In genomic region chr5:132495063-132495671, GRCh38 we compare ENCODE assay signal across 9 cellular contexts. TPM values are rescaled to one million over a fixed set of nuclear protein-coding genes. Genes with fewer than 3 reads are reported as not detected.
DNase-seq lines count a peak whose midpoint lies in the region; ATAC-seq, FAIRE-seq and TF ChIP-seq lines count a peak whose summit lies in the region.
"Had no signal": no experiment of that assay in that cellular context is flagged by ENCODE, and none has a peak within 500 bp of the region (broad histone marks: within the 10 kb centered on the region; RNA-seq: fewer than 3 reads in every experiment).

No MANE protein-coding gene starts in this region.

- H3K9me3 Mint-ChIP-seq in activated CD8-positive, alpha-beta memory T cell treated with anti-CD3 and anti-CD28 coated beads, Interleukin-2, amount 10 ng/mL, durations not matched to agents 7 days and 5 days (ENCODE audit: low read depth), result no peaks in the 10 kb centered on the region
- H3K9me3 Mint-ChIP-seq in memory B cell, result no peaks in the 10 kb centered on the region

- CTCF ChIA-PET in activated CD8-positive, alpha-beta memory T cell treated with anti-CD3 and anti-CD28 coated beads, Interleukin-2, amount 10 ng/mL, durations not matched to agents 7 days and 5 days (lab: Charles Lee), result interaction anchor here (1.1 to 12.7 kb wide), 18 partner anchors 11 to 325 kb away, joined by 3 to 328 read pairs (median 9); no protein-coding TSS in a partner anchor
- CTCF ChIA-PET in GM12878 (lab: Yijun Ruan, JAX), result interaction anchor here (1.4 to 13.6 kb wide), 10 partner anchors 11 to 257 kb away, joined by 3 to 481 read pairs (median 14); no protein-coding TSS in a partner anchor

- H3K9ac ChIP-seq in GM12878 (ENCODE audit: control insufficient read depth, insufficient read depth, low read length), result peak overlapping the region; percentile 79

- BruUV-seq in GM12878 (replicated peaks; lab: Mats Ljungman, UMichigan), result TSS peak; percentile 52

- no peak for TF ChIP-seq CTCF in GM12878 (IDR thresholded peaks at IDR 0.05 in 2 of 3, conservative IDR thresholded peaks at IDR 0.05 in 1 of 3; ENCODE audit: control insufficient read depth in 2 of 3, extremely low read depth in 1 of 3, insufficient read depth in 1 of 3, low read depth in 3 of 3, low read length in 3 of 3)
- TF ChIP-seq CTCF in tibial artery (IDR thresholded peaks at IDR 0.05), result no peak

- peak; percentile 39 for DNase-seq in activated CD8-positive, alpha-beta memory T cell treated with anti-CD3 and anti-CD28 coated beads, Interleukin-2, amount 10 ng/mL, durations not matched to agents 7 days and 5 days
- DNase-seq in activated CD8-positive, alpha-beta memory T cell treated with anti-CD3 and anti-CD28 coated beads for 24 hours, result no peak
- no peak for DNase-seq in GM12878 (ENCODE audit: low read depth, low spot score)
- peak; percentile 0 to 21 for DNase-seq in memory B cell (ENCODE audit: low spot score in 2 of 2)
- peak in 1 of 2 donors; percentile 69 for DNase-seq in tibial artery
- no peak for DNase-seq in activated gamma-delta T cell (lab: John Stamatoyannopoulos, UW)
- no peak for DNase-seq in DMS53 (lab: John Stamatoyannopoulos, UW)
- no peak for DNase-seq in NCI-H526 treated with DMSO at 0.1 percent for 48 hours (lab: John Stamatoyannopoulos, UW)

- no peak for TF ChIP-seq EP300 in GM12878 (IDR thresholded peaks at IDR 0.05; ENCODE audit: borderline replicate concordance in 1 of 2, control insufficient read depth in 1 of 2, low read depth in 2 of 2, low read length in 2 of 2)

- no peak for ATAC-seq in activated CD8-positive, alpha-beta memory T cell treated with anti-CD3 and anti-CD28 coated beads, Interleukin-2, amount 10 ng/mL, durations not matched to agents 7 days and 5 days
- ATAC-seq in GM12878 (no peak), memory B cell (ENCODE audit: low read depth) (no peak)

- FAIRE-seq in GM12878 (lab: Jason Lieb, UNC), result no peak
- FAIRE-seq: G401.6 had no signal

- peak overlapping the region; percentile 63 for H3K27ac ChIP-seq in GM12878 (ENCODE audit: control insufficient read depth, insufficient read depth)
- peak overlapping the region; percentile 88 for H3K27ac ChIP-seq in tibial artery

- peak overlapping the region; percentile 6 for H2AFZ ChIP-seq in GM12878 (ENCODE audit: control insufficient read depth, low read depth, low read length)

- no peaks in the 10 kb centered on the region for H4K20me1 ChIP-seq in GM12878 (ENCODE audit: control insufficient read depth, insufficient read depth)

- POLR2A ChIA-PET in GM12878 (lab: Charles Lee), result interaction anchor here (1.2 to 24.5 kb wide), 9 partner anchors 15 to 84 kb away, joined by 3 to 389 read pairs (median 26); no protein-coding TSS in a partner anchor

- H3K4me2 ChIP-seq in GM12878 (ENCODE audit: control insufficient read depth, insufficient read depth), result peak overlapping the region; percentile 73

- H3K79me2 ChIP-seq in GM12878 (ENCODE audit: control insufficient read depth, insufficient read depth, low read length), result peaks cover 17% of the 10 kb centered on the region

- H3K4me3 ChIP-seq in GM12878, result peak overlapping the region; percentile 85
- H3K4me3 ChIP-seq in tibial artery, result peak overlapping the region; percentile 66 to 67

- H3K9me3 ChIP-seq in GM12878 (replicated peaks; ENCODE audit: control insufficient read depth, insufficient read depth, low read length) (no peaks in the 10 kb centered on the region), tibial artery (no peaks in the 10 kb centered on the region)

- H3K4me3 Mint-ChIP-seq in activated CD8-positive, alpha-beta memory T cell treated with anti-CD3 and anti-CD28 coated beads, Interleukin-2, amount 10 ng/mL, durations not matched to agents 7 days and 5 days, result peak overlapping the region; percentile 87
- peak overlapping the region; percentile 92 for H3K4me3 Mint-ChIP-seq in memory B cell

- 52% methylated on average over 11 of the region's 11 CpGs for WGBS in GM12878 (ENCODE audit: insufficient coverage, insufficient replicate concordance, low lambda C conversion rate, missing lambda C conversion rate)

- SMC1A ChIA-PET in GM12878 (lab: Charles Lee; ENCODE audit: uncharacterized antibody, unreplicated experiment), result interaction anchor here (0.7 to 13.3 kb wide), 11 partner anchors 8 to 201 kb away, joined by 3 to 340 read pairs (median 17); no protein-coding TSS in a partner anchor

- no peaks in the 10 kb centered on the region for H3K27me3 Mint-ChIP-seq in activated CD8-positive, alpha-beta memory T cell treated with anti-CD3 and anti-CD28 coated beads, Interleukin-2, amount 10 ng/mL, durations not matched to agents 7 days and 5 days
- H3K27me3 Mint-ChIP-seq in memory B cell, result no peaks in the 10 kb centered on the region

- in situ Hi-C loops in GM12878 (cut with MboI), result loop anchor here (10.0 kb wide), 1 partner anchor 110 kb away; no protein-coding TSS in a partner anchor

- no peak for TF ChIP-seq POLR2A in GM12878 (IDR thresholded peaks at IDR 0.05; ENCODE audit: low read depth, low read length)

- intact Hi-C loops in GM12878 (cut with micrococcal nuclease; ENCODE audit: unreplicated experiment) (loop anchor here (1.0 to 5.0 kb wide), 2 partner anchors 38 to 76 kb away; no protein-coding TSS in a partner anchor), tibial artery (cut with DNase I; ENCODE audit: low total_unique reads) (loop anchor here (10.0 kb wide), 1 partner anchor 80 kb away; no protein-coding TSS in a partner anchor)

- RAD21 ChIA-PET in GM12878 (lab: Charles Lee; ENCODE audit: unreplicated experiment), result interaction anchor here (0.7 to 27.2 kb wide), 13 partner anchors 7 to 257 kb away, joined by 3 to 453 read pairs (median 39); partner anchors contain the start of gene IRF1

- H3K27me3 ChIP-seq in GM12878 (replicated peaks in 1 of 2; ENCODE audit: control insufficient read depth in 2 of 2, insufficient read depth in 2 of 2, low read length in 1 of 2) (no peaks in the 10 kb centered on the region), tibial artery (no peaks in the 10 kb centered on the region)

- TF ChIP-seq RAD21 in GM12878 (IDR thresholded peaks at IDR 0.05; ENCODE audit: insufficient read depth, low read depth, low read length), result no peak

- no peaks in the 10 kb centered on the region for H3K36me3 ChIP-seq in GM12878 (ENCODE audit: control insufficient read depth in 2 of 2, insufficient read depth in 2 of 2, low read length in 1 of 2)
- no peaks in the 10 kb centered on the region for H3K36me3 ChIP-seq in tibial artery

- peak overlapping the region; percentile 92 for H3K27ac Mint-ChIP-seq in activated CD8-positive, alpha-beta memory T cell treated with anti-CD3 and anti-CD28 coated beads, Interleukin-2, amount 10 ng/mL, durations not matched to agents 7 days and 5 days
- peak overlapping the region; percentile 96 for H3K27ac Mint-ChIP-seq in memory B cell

- H3K4me1 ChIP-seq in GM12878 (ENCODE audit: control insufficient read depth, insufficient read depth, low read length), result peaks cover 44% of the 10 kb centered on the region
- H3K4me1 ChIP-seq in tibial artery, result peaks cover 0 to 52% (median 48%) of the 10 kb centered on the region in 4 donors

- H3K36me3 Mint-ChIP-seq in activated CD8-positive, alpha-beta memory T cell treated with anti-CD3 and anti-CD28 coated beads, Interleukin-2, amount 10 ng/mL, durations not matched to agents 7 days and 5 days, result no peaks in the 10 kb centered on the region
- H3K36me3 Mint-ChIP-seq in memory B cell, result no peaks in the 10 kb centered on the region

- H3K4me1 Mint-ChIP-seq in activated CD8-positive, alpha-beta memory T cell treated with anti-CD3 and anti-CD28 coated beads, Interleukin-2, amount 10 ng/mL, durations not matched to agents 7 days and 5 days, result peaks cover 70% of the 10 kb centered on the region
- peaks cover 52% of the 10 kb centered on the region for H3K4me1 Mint-ChIP-seq in memory B cell

TF ChIP-seq in GM12878, 131 proteins besides CTCF, POLR2A, EP300 and RAD21 (continues in another document):
- no peak for TF ChIP-seq PAX8 (IDR thresholded peaks at IDR 0.05)

RNA-seq across cellular contexts. Expression of gene IRF1, which starts 4.6 kb away (rescaled TPM):
- 100 to 1,000 TPM; 205 to 223 TPM for total RNA-seq in activated CD8-positive, alpha-beta memory T cell treated with anti-CD3 and anti-CD28 coated beads, Interleukin-2, amount 10 ng/mL, durations not matched to agents 7 days and 5 days
- total RNA-seq in GM12878 (2013; cell fraction: nucleolus; rRNA removed), result 216 and 219 TPM in 2 replicates
- 29.9 and 30.5 TPM in 2 replicates for total RNA-seq in GM12878 (2014; rRNA removed)
- 41.9 and 45.3 TPM in 2 replicates for total RNA-seq in GM12878 (2014; rRNA removed; fragmentation: Illumina TruSeq; extraction: Trizol)
- 68.0 and 74.1 TPM in 2 replicates for total RNA-seq in GM12878 (2021)
- polyA plus RNA-seq in GM12878 (2011; ENCODE audit: low read depth), result 19.0 TPM
- 37.5 and 50.7 TPM in 2 replicates for polyA plus RNA-seq in GM12878 (2011; rRNA removed)
- polyA plus RNA-seq in GM12878 (2011; cell fraction: cytosol; rRNA removed), result 60.7 and 77.3 TPM in 2 replicates
- 156 and 160 TPM in 2 replicates for polyA plus RNA-seq in GM12878 (2011; cell fraction: nucleus; rRNA removed)
- polyA plus RNA-seq in GM12878 (2012), result 32.8 and 47.6 TPM in 2 replicates
- 45.9 and 48.6 TPM in 2 replicates for polyA plus RNA-seq in GM12878 (2014; fragmentation: Illumina TruSeq; extraction: Trizol)
- polyA plus RNA-seq in GM12878 (2014; fragmentation: Nextera tagmentation; extraction: Ambion mirVana), result 10 to 100 TPM in 1 of 2 experiments, 1 to 10 TPM in 1; 6.9 to 14.0 TPM
- polyA plus RNA-seq in GM12878 (2014; rRNA removed), result 55.9 and 56.1 TPM in 2 replicates
- 10 to 100 TPM; 62.1 to 65.0 TPM for polyA plus RNA-seq in GM12878 (2016; fragmentation: Nextera tagmentation; extraction: Ambion mirVana)
- 171 and 202 TPM in 2 replicates for polyA minus RNA-seq in GM12878 (2011; rRNA and poly(A)+ RNA removed)
- 47.0 and 51.0 TPM in 2 replicates for polyA minus RNA-seq in GM12878 (2011; cell fraction: cytosol; rRNA and poly(A)+ RNA removed)
- polyA minus RNA-seq in GM12878 (2011; cell fraction: nucleus; rRNA and poly(A)+ RNA removed), result 234 and 331 TPM in 2 replicates

RNA-seq across cellular contexts. Expression of gene IL5, which starts 48.2 kb away (rescaled TPM):
- 10 to 100 TPM in 1 of 2 experiments, under 1 TPM in 1; 0.35 to 20.0 TPM for total RNA-seq in activated CD8-positive, alpha-beta memory T cell treated with anti-CD3 and anti-CD28 coated beads, Interleukin-2, amount 10 ng/mL, durations not matched to agents 7 days and 5 days
- total RNA-seq in GM12878 (2013; cell fraction: nucleolus; rRNA removed), result not detected in 2 replicates
- total RNA-seq in GM12878 (2014; rRNA removed) (not detected in 2 replicates), GM12878 (2014; rRNA removed; fragmentation: Illumina TruSeq; extraction: Trizol) (not detected in 2 replicates), GM12878 (2021) (not detected in 2 replicates)
- not detected for polyA plus RNA-seq in GM12878 (2011; ENCODE audit: low read depth)
- polyA plus RNA-seq in GM12878 (2011; rRNA removed) (not detected in 2 replicates), GM12878 (2014; fragmentation: Illumina TruSeq; extraction: Trizol) (not detected in 2 replicates), GM12878 (2014; fragmentation: Nextera tagmentation; extraction: Ambion mirVana) (not detected), GM12878 (2014; rRNA removed) (not detected in 2 replicates), GM12878 (2016; fragmentation: Nextera tagmentation; extraction: Ambion mirVana) (not detected)
- polyA plus RNA-seq in GM12878 (2011; cell fraction: cytosol; rRNA removed), result not detected in 2 replicates
- polyA plus RNA-seq in GM12878 (2011; cell fraction: nucleus; rRNA removed), result not detected in 2 replicates
- not detected in 2 replicates for polyA plus RNA-seq in GM12878 (2012)
- polyA minus RNA-seq in GM12878 (2011; rRNA and poly(A)+ RNA removed), result not detected in 2 replicates
- polyA minus RNA-seq in GM12878 (2011; cell fraction: cytosol; rRNA and poly(A)+ RNA removed), result not detected in 2 replicates
- polyA minus RNA-seq in GM12878 (2011; cell fraction: nucleus; rRNA and poly(A)+ RNA removed), result not detected in 2 replicates

Comparison
In these comparisons a context has a peak if more than half of its experiments do, and no peak if none do; other contexts are left out.
1. DNase-seq: peak in activated CD8-positive, alpha-beta memory T cell treated with anti-CD3 and anti-CD28 coated beads, Interleukin-2, amount 10 ng/mL, durations not matched to agents 7 days and 5 days (single experiment) and memory B cell (2 of 2); none in activated CD8-positive, alpha-beta memory T cell treated with anti-CD3 and anti-CD28 coated beads for 24 hours (single experiment), GM12878 (single experiment), activated gamma-delta T cell (single experiment), DMS53 (single experiment) and NCI-H526 treated with DMSO at 0.1 percent for 48 hours (single experiment).